Comparison of ENCODE assay signal across 2 cellular contexts in genomic region chr6:14781707-14782306, GRCh38.
TF ChIP-seq lines count a peak whose summit lies in the region.

No MANE protein-coding gene starts in this region.

TF ChIP-seq in H1, 55 proteins besides CTCF, POLR2A, EP300 and RAD21:
- no peak for TF ChIP-seq RFX5 (IDR thresholded peaks at IDR 0.05; ENCODE audit: borderline replicate concordance, low read depth, low read length)
- TF ChIP-seq ATF3 (IDR thresholded peaks at IDR 0.05; ENCODE audit: insufficient read depth, low read depth, low read length): no peak
- no peak for TF ChIP-seq RXRA (IDR thresholded peaks at IDR 0.05; ENCODE audit: insufficient read depth, low read depth, low read length)
- TF ChIP-seq ATF2 (IDR thresholded peaks at IDR 0.05; ENCODE audit: low read length): no peak
- TF ChIP-seq EGR1 (IDR thresholded peaks at IDR 0.05; ENCODE audit: borderline replicate concordance, low read depth, low read length): no peak
- TF ChIP-seq CHD7 (IDR thresholded peaks at IDR 0.05; ENCODE audit: insufficient replicate concordance, low read length): no peak
- TF ChIP-seq BACH1 (IDR thresholded peaks at IDR 0.05; ENCODE audit: low read length): no peak
- TF ChIP-seq SP2 (IDR thresholded peaks at IDR 0.05; ENCODE audit: low read length): no peak
- no peak for TF ChIP-seq RNF2 (IDR thresholded peaks at IDR 0.05; ENCODE audit: borderline replicate concordance, low read depth, low read length, missing control alignments, poor library complexity, severe bottlenecking)
- no peak for TF ChIP-seq CEBPB (IDR thresholded peaks at IDR 0.05; ENCODE audit: low read depth, low read length)
- TF ChIP-seq ASH2L (IDR thresholded peaks at IDR 0.05; ENCODE audit: low read length): no peak
- TF ChIP-seq PHF8 (conservative IDR thresholded peaks at IDR 0.05; ENCODE audit: low read depth, low read length): no peak
- TF ChIP-seq CTBP2 (IDR thresholded peaks at IDR 0.05; ENCODE audit: borderline replicate concordance, insufficient read depth, insufficient read length, low read length): no peak

TF ChIP-seq in SK-N-SH, 30 proteins besides CTCF, POLR2A, EP300 and RAD21:
- TF ChIP-seq RXRA (IDR thresholded peaks at IDR 0.05; ENCODE audit: borderline replicate concordance, low read depth): no peak
- TF ChIP-seq ZBTB33 (IDR thresholded peaks at IDR 0.05; ENCODE audit: borderline replicate concordance, low read depth): no peak
- no peak for TF ChIP-seq TAF1 (IDR thresholded peaks at IDR 0.05; ENCODE audit: borderline replicate concordance, low read depth, low read length)
- TF ChIP-seq GABPA (IDR thresholded peaks at IDR 0.05; ENCODE audit: low read depth): no peak
TF ChIP-seq in SK-N-SH: peak in this region for 0.
